In the genomic region with DNA sequence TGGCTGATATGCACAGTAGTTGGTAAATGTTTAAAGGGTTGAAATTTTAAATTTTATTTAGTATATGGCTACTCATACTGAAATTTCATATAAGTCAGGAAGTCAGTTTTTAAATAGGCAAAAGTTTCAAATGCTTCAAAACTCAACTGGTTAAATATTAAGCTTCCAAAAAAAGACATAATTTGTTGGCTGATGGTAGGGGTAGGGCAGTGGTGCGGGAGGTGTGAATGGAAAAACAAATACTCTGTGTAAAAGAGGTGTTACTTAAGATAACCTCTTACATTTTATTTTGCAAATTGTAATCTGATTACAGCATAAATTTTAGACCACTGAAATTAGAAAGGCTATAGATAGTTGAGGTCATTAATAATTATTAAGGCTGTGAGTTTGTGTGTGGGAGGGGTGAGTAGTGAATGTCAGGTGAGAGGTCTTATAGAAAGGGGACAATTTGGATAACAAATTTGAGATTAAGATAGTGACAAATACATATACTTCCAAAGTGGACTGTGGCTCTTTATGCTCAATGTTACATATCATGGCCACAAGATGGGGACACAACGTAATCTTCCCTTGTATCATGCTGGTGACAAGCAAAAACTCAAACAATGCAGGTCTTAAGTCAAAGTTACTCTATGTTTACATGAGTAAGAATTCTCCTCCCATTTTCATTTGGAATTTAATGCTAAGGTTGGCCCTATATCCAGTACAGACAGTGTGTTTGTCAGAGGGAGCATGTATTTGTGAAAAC, we compare ENCODE assay signal across 8 cellular contexts. TPM values are rescaled to one million over a fixed set of nuclear protein-coding genes. Genes with fewer than 3 reads are reported as not detected.
A peak's percentile ranks its signal among the peaks of the same experiment; 100 is the strongest.
DNase-seq lines count a peak whose midpoint lies in the region; ATAC-seq and TF ChIP-seq lines count a peak whose summit lies in the region.

No MANE protein-coding gene starts in this region.

- no peak overlapping the region for H3K4me2 ChIP-seq in DND-41 (ENCODE audit: insufficient read depth, low read length)

- no peaks in the 10 kb centered on the region for H3K9me3 ChIP-seq in DND-41 (ENCODE audit: insufficient read depth, low read length, severe bottlenecking)

- no peak overlapping the region for H3K27ac ChIP-seq in DND-41 (ENCODE audit: low read length)

- no peaks in the 10 kb centered on the region for H4K20me1 ChIP-seq in DND-41 (ENCODE audit: insufficient read depth, low read length)

- H3K79me2 ChIP-seq in DND-41 (ENCODE audit: insufficient read depth, low read length): no peaks in the 10 kb centered on the region

- H3K36me3 ChIP-seq in DND-41 (ENCODE audit: insufficient read depth, low read length): no peaks in the 10 kb centered on the region

- H3K27me3 ChIP-seq in DND-41 (ENCODE audit: insufficient read depth, low read length, poor library complexity): peaks cover 3% of the 10 kb centered on the region

- no peak overlapping the region for H3K9ac ChIP-seq in DND-41 (ENCODE audit: low read depth, low read length)

- H3K4me1 ChIP-seq in DND-41 (ENCODE audit: insufficient read depth, low read length): no peaks in the 10 kb centered on the region

- peak; percentile 32 for TF ChIP-seq CTCF in DND-41 (IDR thresholded peaks at IDR 0.05; ENCODE audit: borderline replicate concordance, extremely low read depth, low read length, poor library complexity, severe bottlenecking)

- DNase-seq in DND-41: no peak
- DNase-seq in HT1080 (ENCODE audit: low read depth): peak; percentile 40
- DNase-seq in SHP77 treated with DMSO at 0.1 percent for 48 hours (lab: John Stamatoyannopoulos, UW): peak; percentile 74
- DNase-seq in hepatic stellate cell (ENCODE audit: low spot score): peak; percentile 29
- no peak for DNase-seq in activated gamma-delta T cell treated with Interleukin-2 at 50 U/mL for 16 hours
- no peak for DNase-seq in stimulated activated CD4-positive, alpha-beta T cell treated with anti-CD3 and anti-CD28 coated beads, Interleukin-4, amount 100 ng/mL, for 4 hours
- no peak for DNase-seq in CD1c-positive myeloid dendritic cell (ENCODE audit: extremely low spot score)

- ATAC-seq in DND-41 (ENCODE audit: insufficient read depth, low read depth): no peak; the same call in 2 of the 3 replicates
- ATAC-seq in HG03159 (IDR thresholded peaks at IDR 0.05; ENCODE audit: unreplicated experiment): no peak

- no peak overlapping the region for H2AFZ ChIP-seq in DND-41 (ENCODE audit: low read depth, low read length)

- no peak overlapping the region for H3K4me3 ChIP-seq in DND-41 (ENCODE audit: low read depth in 1 of 2, low read length in 2 of 2)

RNA-seq across cellular contexts. Expression of a gene that starts 36.6 kb away (rescaled TPM):
- total RNA-seq in HT1080 (2014; rRNA removed; shearing (Covaris generic)): 0.16 and 0.67 TPM in 2 replicates
- 0.19 and 0.23 TPM in 2 replicates for polyA plus RNA-seq in HT1080 (2015; cell fraction: cytosol; rRNA removed)
- 0.16 TPM in 1 of 2 replicates, not detected in the other for polyA plus RNA-seq in HT1080 (2015; cell fraction: nucleus; rRNA removed)

Comparison
In these comparisons a context has a peak if more than half of its experiments do, and no peak if none do; other contexts are left out.
1. DNase-seq: peak in HT1080 (single experiment), SHP77 treated with DMSO at 0.1 percent for 48 hours (single experiment) and hepatic stellate cell (single experiment); none in DND-41 (single experiment), activated gamma-delta T cell treated with Interleukin-2 at 50 U/mL for 16 hours (single experiment), stimulated activated CD4-positive, alpha-beta T cell treated with anti-CD3 and anti-CD28 coated beads, Interleukin-4, amount 100 ng/mL, for 4 hours (0 of 2) and CD1c-positive myeloid dendritic cell (single experiment).